In genomic region chr5:179908528-179908927, GRCh38 we compare ENCODE assay signal across 8 cellular contexts. TPM values are rescaled to one million over a fixed set of nuclear protein-coding genes. Genes with fewer than 3 reads are reported as not detected.
DNase-seq lines count a peak whose midpoint lies in the region; ATAC-seq and TF ChIP-seq lines count a peak whose summit lies in the region.

No MANE protein-coding gene starts in this region.

- H3K4me2 ChIP-seq in SU-DHL-6 (ENCODE audit: low read depth, low read length, poor library complexity, severe bottlenecking) = peak overlapping the region; percentile 75

- H3F3A ChIP-seq in SU-DHL-6 (ENCODE audit: insufficient read depth) = 0 out of 2 replicates have a peak, but pooled peaks cover 5% of the 10 kb centered on the region

- ATAC-seq in gastrocnemius medialis (no peak), HG03521 (IDR thresholded peaks at IDR 0.05; ENCODE audit: unreplicated experiment) (no peak)

- in situ Hi-C loops in gastrocnemius medialis (cut with MboI; ENCODE audit: low sequenced_read_pairs in 4 of 4) = loop anchor here in 2 of 4 donors (10.0 to 25.0 kb wide), 2 partner anchors 104 to 179 kb away; partner anchors contain the start of gene MGAT4B (in 1 of the 2)

- no peak for TF ChIP-seq POLR2A in gastrocnemius medialis (IDR thresholded peaks at IDR 0.05)

- no peaks in the 10 kb centered on the region for H3K9me3 ChIP-seq in SU-DHL-6 (ENCODE audit: insufficient read depth, low read length)
- no peaks in the 10 kb centered on the region for H3K9me3 ChIP-seq in gastrocnemius medialis

- DNase-seq in GM10266 (ENCODE audit: extremely low spot score) = no peak
- no peak for DNase-seq in fibroblast of mammary gland (ENCODE audit: low read depth)
- no peak for DNase-seq in gastrocnemius medialis
- DNase-seq in NCI-H2227 treated with DMSO at 0.1 percent for 48 hours (lab: John Stamatoyannopoulos, UW) = no peak
- DNase-seq in NCI-H2029 treated with DMSO at 0.1 percent for 48 hours (lab: John Stamatoyannopoulos, UW) = no peak
- no peak for DNase-seq in cortex of kidney (lab: John Stamatoyannopoulos, UW)

- H3K36me3 ChIP-seq in SU-DHL-6 (ENCODE audit: low read length) (no peaks in the 10 kb centered on the region), gastrocnemius medialis (peaks cover 0 to 5% of the 10 kb centered on the region in 2 donors)

- TF ChIP-seq CTCF in GM10266 (IDR thresholded peaks at IDR 0.05; ENCODE audit: control insufficient read depth, insufficient read depth, low read depth, missing control alignments) = peak; percentile 15
- TF ChIP-seq CTCF in SU-DHL-6 (IDR thresholded peaks at IDR 0.05; ENCODE audit: insufficient read depth, low read length, poor library complexity, severe bottlenecking) = no peak
- TF ChIP-seq CTCF in fibroblast of mammary gland (conservative IDR thresholded peaks at IDR 0.05; ENCODE audit: control insufficient read depth, insufficient read depth, low read depth, low read length) = peak; percentile 15
- no peak for TF ChIP-seq CTCF in gastrocnemius medialis (IDR thresholded peaks at IDR 0.05 in 4 of 5, conservative IDR thresholded peaks at IDR 0.05 in 1 of 5)

- H3K27ac ChIP-seq in SU-DHL-6 (ENCODE audit: low read depth, low read length) (no peak overlapping the region), gastrocnemius medialis (peak overlapping the region in 3 of 4 donors; percentile 78 to 85 (median 82))

- no peaks in the 10 kb centered on the region for H3K9me2 ChIP-seq in SU-DHL-6 (replicated peaks; ENCODE audit: insufficient read depth, low read length)

- H3K9ac ChIP-seq in SU-DHL-6 (ENCODE audit: low read length) = peak overlapping the region; percentile 75

- peaks cover 16% of the 10 kb centered on the region for H3K79me2 ChIP-seq in SU-DHL-6 (ENCODE audit: insufficient read depth, low read length)

- peaks cover 10 to 29% of the 10 kb centered on the region in 2 donors for H3K4me1 ChIP-seq in gastrocnemius medialis

- H2AFZ ChIP-seq in SU-DHL-6 (ENCODE audit: low read depth, low read length, severe bottlenecking) = peak overlapping the region; percentile 88

- no peaks in the 10 kb centered on the region for H4K20me1 ChIP-seq in SU-DHL-6 (ENCODE audit: low read depth, low read length)

- intact Hi-C loops in gastrocnemius medialis (cut with DNase I; ENCODE audit: low total_unique reads) = loop anchor here (2.0 kb wide), 1 partner anchor 162 kb away; the partner anchor contains the start of gene RNF130

- H3K27me3 ChIP-seq in SU-DHL-6 (ENCODE audit: low read length) (no peaks in the 10 kb centered on the region), gastrocnemius medialis (no peaks in the 10 kb centered on the region)

- H3K4me3 ChIP-seq in SU-DHL-6 (ENCODE audit: insufficient read depth, low read length, poor library complexity, severe bottlenecking) = no peak overlapping the region
- no peak overlapping the region for H3K4me3 ChIP-seq in fibroblast of mammary gland (ENCODE audit: control insufficient read depth, low read depth, low read length)
- H3K4me3 ChIP-seq in gastrocnemius medialis = peak overlapping the region in 2 of 4 donors; percentile 45 to 65

RNA-seq across cellular contexts. Expression of gene TBC1D9B, which starts 0.8 kb away (rescaled TPM):
- total RNA-seq in gastrocnemius medialis = 10 to 100 TPM; 56.1 to 65.9 (median 62.7) TPM

RNA-seq across cellular contexts. Expression of gene MRNIP, which starts 49.9 kb away (rescaled TPM):
- 10 to 100 TPM in 1 of 4 donors, 1 to 10 TPM in 3; 2.9 to 16.1 (median 8.3) TPM for total RNA-seq in gastrocnemius medialis

Comparison
In these comparisons a context has a peak if more than half of its experiments do, and no peak if none do; other contexts are left out.
1. CTCF ChIP-seq: peak in GM10266 (single experiment) and fibroblast of mammary gland (single experiment); none in SU-DHL-6 (single experiment) and gastrocnemius medialis (0 of 5).